Comparison of ENCODE assay signal across 33 cellular contexts in the genomic region with DNA sequence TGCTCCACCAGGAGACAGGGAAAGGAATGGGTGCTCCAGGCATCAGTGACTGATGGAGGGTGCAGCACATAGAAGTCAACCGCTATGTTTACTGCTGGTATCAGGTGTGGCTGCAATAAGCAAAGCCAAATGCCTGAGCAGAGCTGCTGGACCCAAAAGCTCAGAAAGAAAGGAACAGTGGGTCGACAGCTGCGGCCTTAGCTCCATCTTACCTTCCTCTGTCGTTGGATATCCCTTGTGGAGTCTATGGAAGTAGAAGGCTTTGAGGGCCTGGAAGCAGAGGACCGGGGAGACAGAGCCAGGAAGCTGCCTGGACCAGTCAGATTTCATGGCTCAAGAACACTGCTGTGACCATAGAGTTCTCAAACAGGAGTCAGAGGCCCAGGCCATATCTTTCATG.
"Had no signal": no experiment of that assay in that cellular context is flagged by ENCODE, and none has a peak within 500 bp of the region (broad histone marks: within the 10 kb centered on the region; RNA-seq: fewer than 3 reads in every experiment).

No MANE protein-coding gene starts in this region.

- H3K4me1 ChIP-seq: Peyer's patch had no signal

- DNase-seq: activated B cell treated with CpG ODN at 0.5 μM for 24 hours; activated CD4-positive, alpha-beta memory T cell treated with anti-CD3 and anti-CD28 coated beads for 36 hours; activated CD4-positive, alpha-beta T cell treated with anti-CD3 and anti-CD28 coated beads for 4 hours; activated CD4-positive, alpha-beta T cell treated with anti-CD3 and anti-CD28 coated beads, Interleukin-2, amount 50 U/mL, for 1 hour; activated CD4-positive, CD25-positive, alpha-beta regulatory T cell treated with anti-CD3 and anti-CD28 coated beads, Interleukin-2, amount 50 U/mL, for 72 hours; activated effector memory CD4-positive, alpha-beta T cell treated with anti-CD3 and anti-CD28 coated beads, Interleukin-2, amount 50 U/mL, for 16 hours; activated naive CD4-positive, alpha-beta T cell; activated naive CD4-positive, alpha-beta T cell treated with anti-CD3 and anti-CD28 coated beads, Interleukin-2, amount 50 U/mL, for 16 hours; activated naive CD8-positive, alpha-beta T cell treated with anti-CD3 and anti-CD28 coated beads for 36 hours; activated T-cell treated with anti-CD3 and anti-CD28 coated beads, Interleukin-2, amount 50 U/mL, for 48 hours; amniotic stem cell; aorta; brain microvascular endothelial cell; central memory CD4-positive, alpha-beta T cell; NCI-H1092 treated with DMSO at 0.1 percent for 48 hours; NCI-H1417; NCI-H146; NCI-H187; NCI-H2029 treated with DMSO at 0.1 percent for 48 hours; NCI-H2107; NCI-H2171; NCI-H510A; NCI-H526; NCI-H748 treated with DMSO at 0.1 percent for 48 hours; NK-92 treated with Interleukin-12 subunit alpha and Interleukin-12 subunit beta, amount 100 ng/mL, for 24 hours; PC-3; Right ventricle myocardium superior; SW 1271; T-helper 1 cell; T-helper 2 cell; T-helper 9 cell had no signal

- H3K4me3 ChIP-seq: Peyer's patch had no signal

- H3K36me3 ChIP-seq: brain microvascular endothelial cell, Peyer's patch had no signal

- H3K27ac ChIP-seq: brain microvascular endothelial cell, Peyer's patch, VCaP had no signal

- H3K27me3 ChIP-seq: brain microvascular endothelial cell, Peyer's patch had no signal

- H3K9me3 ChIP-seq: Peyer's patch had no signal
